In the genomic region with DNA sequence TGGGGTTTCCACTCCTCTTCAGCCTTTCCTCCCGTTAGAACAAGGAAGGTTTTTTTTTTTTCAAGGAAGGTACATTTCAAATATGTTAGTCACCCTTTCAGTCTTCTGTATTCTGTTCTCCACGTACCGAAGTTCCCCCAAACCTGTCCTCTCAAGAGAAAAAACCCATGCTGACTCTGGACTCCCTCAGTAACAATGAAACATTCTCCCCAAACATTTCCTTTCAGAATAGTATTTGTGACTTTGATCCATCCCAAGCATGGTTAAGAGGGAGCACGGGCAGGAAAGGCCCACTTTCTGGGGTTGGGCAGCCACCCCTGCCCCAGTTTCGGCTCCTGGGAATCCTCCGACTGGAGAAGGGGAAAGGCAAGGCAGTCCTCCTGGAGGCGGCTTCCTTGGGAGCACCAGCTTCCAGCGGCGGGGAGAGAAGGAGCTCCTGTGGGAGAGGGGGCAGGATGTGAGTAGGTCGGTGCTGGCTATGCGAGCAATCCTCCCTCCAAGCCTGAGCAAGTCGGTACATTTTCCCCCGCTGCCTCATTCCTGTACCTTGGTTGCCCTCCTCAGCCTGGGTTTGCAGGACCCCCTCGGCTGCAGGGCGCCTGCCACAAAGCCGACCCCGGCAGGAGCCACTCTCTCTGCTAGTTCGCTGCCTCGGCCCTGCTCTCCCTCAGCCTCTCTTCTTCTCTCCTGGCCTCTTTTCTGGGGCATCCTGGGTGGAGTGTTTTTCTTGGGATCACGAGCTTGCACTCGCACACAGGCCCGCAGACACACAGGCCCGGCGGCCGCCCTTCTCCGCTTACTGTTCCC, we compare ENCODE assay signal across 8 cellular contexts. TPM values are rescaled to one million over a fixed set of nuclear protein-coding genes. Genes with fewer than 3 reads are reported as not detected.
DNase-seq lines count a peak whose midpoint lies in the region; ATAC-seq and TF ChIP-seq lines count a peak whose summit lies in the region.

No MANE protein-coding gene starts in this region.

- peaks cover 26% of the 10 kb centered on the region for H3K4me1 ChIP-seq in DOHH2 (ENCODE audit: control insufficient read depth, low read length)
- peaks cover 7% of the 10 kb centered on the region for H3K4me1 ChIP-seq in RWPE2 (ENCODE audit: insufficient read depth, poor library complexity, severe bottlenecking)
- peaks cover 0 to 80% (median 15%) of the 10 kb centered on the region in 3 donors for H3K4me1 ChIP-seq in esophagus squamous epithelium
- H3K4me1 ChIP-seq in parathyroid adenoma = no peaks in the 10 kb centered on the region

- H3K27me3 ChIP-seq in DOHH2 (ENCODE audit: control insufficient read depth, low read length) = peaks cover 14% of the 10 kb centered on the region
- H3K27me3 ChIP-seq in RWPE2 (ENCODE audit: insufficient read depth, poor library complexity, severe bottlenecking) = no peaks in the 10 kb centered on the region
- no peaks in the 10 kb centered on the region for H3K27me3 ChIP-seq in esophagus squamous epithelium
- no peaks in the 10 kb centered on the region for H3K27me3 ChIP-seq in parathyroid adenoma (ENCODE audit: control insufficient read depth, insufficient read depth, low read length)

- no peaks in the 10 kb centered on the region for H3K36me3 ChIP-seq in DOHH2 (ENCODE audit: control insufficient read depth, low read length)
- peaks cover 16% of the 10 kb centered on the region for H3K36me3 ChIP-seq in RWPE2 (ENCODE audit: low read depth)
- no peaks in the 10 kb centered on the region for H3K36me3 ChIP-seq in esophagus squamous epithelium
- H3K36me3 ChIP-seq in parathyroid adenoma (ENCODE audit: control insufficient read depth, insufficient read depth, low read length) = no peaks in the 10 kb centered on the region

- H3K4me2 ChIP-seq in DOHH2 (ENCODE audit: low read length) (peak overlapping the region; percentile 89), parathyroid adenoma (ENCODE audit: low read length) (peak overlapping the region; percentile 86)

- H3K9ac ChIP-seq in parathyroid adenoma = no peak overlapping the region

- peaks cover 15% of the 10 kb centered on the region for H3K79me2 ChIP-seq in DOHH2 (ENCODE audit: control insufficient read depth, low read length)
- no peaks in the 10 kb centered on the region for H3K79me2 ChIP-seq in parathyroid adenoma

- DNase-seq in RWPE2 (ENCODE audit: low spot score) (no peak), esophagus squamous epithelium (lab: John Stamatoyannopoulos, UW) (no peak), GF-D8 (lab: John Stamatoyannopoulos, UW) (no peak), epidermal melanocyte (ENCODE audit: insufficient read length, low spot score) (no peak)
- DNase-seq in stimulated activated CD4-positive, alpha-beta T cell treated with anti-CD3 and anti-CD28 coated beads, Interleukin-2, amount 100 ng/mL, for 48 hours = no peak
- no peak for DNase-seq in activated effector memory CD4-positive, alpha-beta T cell treated with Interleukin-2 at 50 U/mL for 16 hours

- H4K20me1 ChIP-seq in DOHH2 (ENCODE audit: control insufficient read depth, insufficient read depth, low read depth, low read length) = no peaks in the 10 kb centered on the region

- intact Hi-C loops in esophagus squamous epithelium (cut with DNase I) = loop anchor here (5.0 kb wide), 1 partner anchor 236 kb away; a partner anchor contains a TSS

- WGBS in esophagus squamous epithelium, 2 donors = 7 to 16% methylated on average over 13 to 20 of the region's 26 CpGs

- no peak for TF ChIP-seq POLR2A in esophagus squamous epithelium (IDR thresholded peaks at IDR 0.05)

- TF ChIP-seq CTCF in DOHH2 (IDR thresholded peaks at IDR 0.05; ENCODE audit: low read depth, low read length, poor library complexity, severe bottlenecking) (no peak), RWPE2 (IDR thresholded peaks at IDR 0.05; ENCODE audit: poor library complexity, severe bottlenecking) (no peak), esophagus squamous epithelium (IDR thresholded peaks at IDR 0.05) (no peak), parathyroid adenoma (IDR thresholded peaks at IDR 0.05) (no peak)

- H3F3A ChIP-seq in DOHH2 (ENCODE audit: control insufficient read depth, insufficient read depth) = peaks cover 3% of the 10 kb centered on the region; the same call in 1 of the 2 replicates

- peak overlapping the region; percentile 90 for H3K4me3 ChIP-seq in DOHH2 (ENCODE audit: low read length)
- H3K4me3 ChIP-seq in RWPE2 (ENCODE audit: severe bottlenecking) = peak overlapping the region; percentile 66
- peak overlapping the region; percentile 85 to 97 (median 92) for H3K4me3 ChIP-seq in esophagus squamous epithelium
- H3K4me3 ChIP-seq in parathyroid adenoma (ENCODE audit: low read depth, low read length) = peak overlapping the region; percentile 97

- H2AFZ ChIP-seq in parathyroid adenoma = no peak overlapping the region

- no peaks in the 10 kb centered on the region for H3K9me2 ChIP-seq in DOHH2 (replicated peaks; ENCODE audit: control insufficient read depth, low read length)

- ATAC-seq in RWPE2 (ENCODE audit: low read depth) = peak; percentile 39

- H3K9me3 ChIP-seq in DOHH2 (ENCODE audit: control insufficient read depth, insufficient read depth, low read length) = no peaks in the 10 kb centered on the region
- no peaks in the 10 kb centered on the region for H3K9me3 ChIP-seq in RWPE2 (ENCODE audit: severe bottlenecking)
- no peaks in the 10 kb centered on the region for H3K9me3 ChIP-seq in esophagus squamous epithelium
- no peaks in the 10 kb centered on the region for H3K9me3 ChIP-seq in parathyroid adenoma (ENCODE audit: control insufficient read depth, low read length)

- H3K27ac ChIP-seq in DOHH2 (ENCODE audit: low read depth, low read length) = no peak overlapping the region
- H3K27ac ChIP-seq in RWPE2 (ENCODE audit: poor library complexity, severe bottlenecking) = peak overlapping the region; percentile 85
- peak overlapping the region; percentile 96 to 99 (median 98) for H3K27ac ChIP-seq in esophagus squamous epithelium
- H3K27ac ChIP-seq in parathyroid adenoma = no peak overlapping the region

RNA-seq across cellular contexts. Expression of a gene that starts 2.1 kb away (rescaled TPM):
- 1 to 10 TPM; 1.6 to 2.5 (median 2.2) TPM for total RNA-seq in esophagus squamous epithelium

RNA-seq across cellular contexts. Expression of a gene that starts 4.6 kb away (rescaled TPM):
- total RNA-seq in esophagus squamous epithelium = 1 to 10 TPM in 3 of 4 donors, under 1 TPM in 1; 0.27 to 3.6 (median 1.5) TPM

RNA-seq across cellular contexts. Expression of a gene that starts 32.7 kb away (rescaled TPM):
- total RNA-seq in esophagus squamous epithelium = 1 to 10 TPM; 2.9 to 6.7 (median 4.1) TPM

RNA-seq across cellular contexts. Expression of a gene that starts 45.6 kb away (rescaled TPM):
- total RNA-seq in esophagus squamous epithelium = 1 to 10 TPM; 3.6 to 8.2 (median 6.8) TPM

RNA-seq across cellular contexts. Expression of a gene that starts 49.7 kb away (rescaled TPM):
- 1 to 10 TPM in 1 of 4 donors, under 1 TPM in 1, not detected in 2; 0.26 to 1.3 TPM for total RNA-seq in esophagus squamous epithelium

Comparison
In these comparisons a context has a peak if more than half of its experiments do, and no peak if none do; other contexts are left out.
1. H3K27ac ChIP-seq: peak in RWPE2 (single experiment) and esophagus squamous epithelium (4 of 4); none in DOHH2 (single experiment) and parathyroid adenoma (single experiment).
2. Peak in every context shown above with its lines, with median percentiles within 50 percentile points of each other: H3K4me3 ChIP-seq.